Comparison of ENCODE assay signal across 1 cellular context in the genomic region with DNA sequence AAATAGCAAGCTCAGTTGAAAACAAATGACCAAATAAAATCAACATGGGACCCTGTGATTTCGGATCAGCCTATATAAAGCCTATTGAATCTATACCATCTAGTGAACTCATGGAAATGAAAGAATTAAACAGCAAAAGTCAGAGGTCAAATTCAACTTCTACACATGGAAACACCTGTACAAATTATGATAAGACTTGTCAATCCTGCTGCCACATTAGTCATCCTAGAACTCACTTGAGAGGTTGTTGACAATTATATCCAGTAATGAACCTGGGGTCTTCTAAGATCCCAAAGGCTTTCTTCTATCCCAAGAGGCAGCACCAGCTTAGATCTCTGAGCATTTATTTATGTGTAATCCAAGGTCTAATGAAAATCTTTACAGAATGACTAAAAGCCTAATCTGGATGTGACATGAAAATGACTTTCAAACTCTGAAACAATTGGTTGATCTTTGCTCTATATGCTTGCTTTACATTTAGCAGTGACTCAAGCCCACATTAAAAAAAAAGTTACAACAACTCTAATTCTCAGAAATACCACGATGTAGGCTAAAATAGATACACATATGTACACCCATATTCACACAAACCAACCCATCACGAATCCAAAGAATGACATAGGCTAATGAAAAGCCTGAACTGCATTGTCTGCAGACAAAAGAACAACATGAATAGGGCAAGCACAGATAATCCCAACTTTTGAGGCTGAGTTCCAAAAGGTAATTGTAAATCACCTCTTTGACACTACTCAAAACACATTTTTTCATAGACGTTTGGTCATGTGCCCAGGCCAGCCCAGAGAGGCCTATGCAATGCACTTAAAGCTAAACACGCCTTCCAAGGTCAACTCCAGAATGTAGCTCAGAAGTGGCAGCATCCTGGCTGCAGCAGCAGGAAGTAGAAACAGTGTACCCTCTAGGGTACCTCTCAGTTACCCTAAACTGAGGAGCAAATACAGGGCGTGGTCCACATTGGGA.
TF ChIP-seq lines count a peak whose summit lies in the region.

No MANE protein-coding gene starts in this region.

TF ChIP-seq in K562, 482 proteins besides CTCF, POLR2A, EP300 and RAD21 (continued from another document and continues in another):
- TF ChIP-seq, protein P1, sequence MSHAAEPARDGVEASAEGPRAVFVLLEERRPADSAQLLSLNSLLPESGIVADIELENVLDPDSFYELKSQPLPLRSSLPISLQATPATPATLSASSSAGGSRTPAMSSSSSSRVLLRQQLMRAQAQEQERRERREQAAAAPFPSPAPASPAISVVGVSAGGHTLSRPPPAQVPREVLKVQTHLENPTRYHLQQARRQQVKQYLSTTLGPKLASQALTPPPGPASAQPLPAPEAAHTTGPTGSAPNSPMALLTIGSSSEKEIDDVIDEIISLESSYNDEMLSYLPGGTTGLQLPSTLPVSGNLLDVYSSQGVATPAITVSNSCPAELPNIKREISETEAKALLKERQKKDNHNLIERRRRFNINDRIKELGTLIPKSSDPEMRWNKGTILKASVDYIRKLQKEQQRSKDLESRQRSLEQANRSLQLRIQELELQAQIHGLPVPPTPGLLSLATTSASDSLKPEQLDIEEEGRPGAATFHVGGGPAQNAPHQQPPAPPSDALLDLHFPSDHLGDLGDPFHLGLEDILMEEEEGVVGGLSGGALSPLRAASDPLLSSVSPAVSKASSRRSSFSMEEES (CRISPR knock-in tag; IDR thresholded peaks at IDR 0.05) = no peak
- TF ChIP-seq IRF1 (CRISPR knock-in tag; IDR thresholded peaks at IDR 0.05; ENCODE audit: borderline replicate concordance) (no peak), SRSF7 (optimal IDR thresholded peaks at IDR 0.05; ENCODE audit: low read depth, low read length) (no peak), GABPA (tag; conservative IDR thresholded peaks at IDR 0.05; ENCODE audit: low read depth) (no peak), BACH1 (tag; IDR thresholded peaks at IDR 0.05) (no peak), PTRF (tag; IDR thresholded peaks at IDR 0.05) (no peak), PHF20 (IDR thresholded peaks at IDR 0.05; ENCODE audit: partially characterized antibody) (no peak), NCOA1 (IDR thresholded peaks at IDR 0.05; ENCODE audit: low read depth) (no peak), TEAD4 (IDR thresholded peaks at IDR 0.05; ENCODE audit: low read length) (no peak), TEAD4 (CRISPR knock-in tag; IDR thresholded peaks at IDR 0.05; ENCODE audit: borderline replicate concordance) (no peak), ZNF696 (CRISPR knock-in tag; conservative IDR thresholded peaks at IDR 0.05) (no peak), ZNF41 (CRISPR knock-in tag; conservative IDR thresholded peaks at IDR 0.05) (no peak), ZBTB5 (IDR thresholded peaks at IDR 0.05) (no peak), CBX2 (IDR thresholded peaks at IDR 0.05; ENCODE audit: insufficient read depth, low read length, poor library complexity, severe bottlenecking) (no peak), SREBF1 (IDR thresholded peaks at IDR 0.05; ENCODE audit: borderline replicate concordance, low read depth, low read length) (no peak), EP400 (IDR thresholded peaks at IDR 0.05) (no peak), LCOR (CRISPR knock-in tag; IDR thresholded peaks at IDR 0.05) (0 out of 2 replicates have a peak, but pooled peaks have one; percentile 19), TAF7 (tag; IDR thresholded peaks at IDR 0.05) (no peak), HMBOX1 (IDR thresholded peaks at IDR 0.05) (no peak), TBL1XR1 (IDR thresholded peaks at IDR 0.05; ENCODE audit: low read length in 2 of 2) (no peak; a peak in 1 of 4 replicates), ILF3 (IDR thresholded peaks at IDR 0.05; ENCODE audit: borderline replicate concordance) (no peak), THRB (CRISPR knock-in tag; conservative IDR thresholded peaks at IDR 0.05) (no peak), NFIX (CRISPR knock-in tag; IDR thresholded peaks at IDR 0.05; ENCODE audit: low read depth) (no peak), CC2D1A (IDR thresholded peaks at IDR 0.05) (no peak), NFYB (IDR thresholded peaks at IDR 0.05; ENCODE audit: extremely low read depth, insufficient read length) (no peak), CBFA2T3 (IDR thresholded peaks at IDR 0.05) (peak; percentile 70), SOX6 (IDR thresholded peaks at IDR 0.05) (peak; percentile 80), TRIM28 (IDR thresholded peaks at IDR 0.05) (no peak), SNAPC5 (CRISPR knock-in tag; IDR thresholded peaks at IDR 0.05) (no peak), ZNF143 (CRISPR knock-in tag; IDR thresholded peaks at IDR 0.05) (no peak), CREB1 (IDR thresholded peaks at IDR 0.05) (no peak), CREB1 (CRISPR knock-in tag; IDR thresholded peaks at IDR 0.05) (0 out of 2 replicates have a peak, but pooled peaks have one; percentile 20), L3MBTL2 (IDR thresholded peaks at IDR 0.05) (no peak), CBX3 (IDR thresholded peaks at IDR 0.05; ENCODE audit: borderline replicate concordance in 1 of 2, low read length in 2 of 2) (no peak)
- TF ChIP-seq, protein P2, sequence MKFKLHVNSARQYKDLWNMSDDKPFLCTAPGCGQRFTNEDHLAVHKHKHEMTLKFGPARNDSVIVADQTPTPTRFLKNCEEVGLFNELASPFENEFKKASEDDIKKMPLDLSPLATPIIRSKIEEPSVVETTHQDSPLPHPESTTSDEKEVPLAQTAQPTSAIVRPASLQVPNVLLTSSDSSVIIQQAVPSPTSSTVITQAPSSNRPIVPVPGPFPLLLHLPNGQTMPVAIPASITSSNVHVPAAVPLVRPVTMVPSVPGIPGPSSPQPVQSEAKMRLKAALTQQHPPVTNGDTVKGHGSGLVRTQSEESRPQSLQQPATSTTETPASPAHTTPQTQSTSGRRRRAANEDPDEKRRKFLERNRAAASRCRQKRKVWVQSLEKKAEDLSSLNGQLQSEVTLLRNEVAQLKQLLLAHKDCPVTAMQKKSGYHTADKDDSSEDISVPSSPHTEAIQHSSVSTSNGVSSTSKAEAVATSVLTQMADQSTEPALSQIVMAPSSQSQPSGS (CRISPR knock-in tag; IDR thresholded peaks at IDR 0.05) = no peak
- TF ChIP-seq, protein P3, sequence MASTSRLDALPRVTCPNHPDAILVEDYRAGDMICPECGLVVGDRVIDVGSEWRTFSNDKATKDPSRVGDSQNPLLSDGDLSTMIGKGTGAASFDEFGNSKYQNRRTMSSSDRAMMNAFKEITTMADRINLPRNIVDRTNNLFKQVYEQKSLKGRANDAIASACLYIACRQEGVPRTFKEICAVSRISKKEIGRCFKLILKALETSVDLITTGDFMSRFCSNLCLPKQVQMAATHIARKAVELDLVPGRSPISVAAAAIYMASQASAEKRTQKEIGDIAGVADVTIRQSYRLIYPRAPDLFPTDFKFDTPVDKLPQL (IDR thresholded peaks at IDR 0.05; ENCODE audit: extremely low read depth, insufficient read length) = no peak
- TF ChIP-seq, protein P4, sequence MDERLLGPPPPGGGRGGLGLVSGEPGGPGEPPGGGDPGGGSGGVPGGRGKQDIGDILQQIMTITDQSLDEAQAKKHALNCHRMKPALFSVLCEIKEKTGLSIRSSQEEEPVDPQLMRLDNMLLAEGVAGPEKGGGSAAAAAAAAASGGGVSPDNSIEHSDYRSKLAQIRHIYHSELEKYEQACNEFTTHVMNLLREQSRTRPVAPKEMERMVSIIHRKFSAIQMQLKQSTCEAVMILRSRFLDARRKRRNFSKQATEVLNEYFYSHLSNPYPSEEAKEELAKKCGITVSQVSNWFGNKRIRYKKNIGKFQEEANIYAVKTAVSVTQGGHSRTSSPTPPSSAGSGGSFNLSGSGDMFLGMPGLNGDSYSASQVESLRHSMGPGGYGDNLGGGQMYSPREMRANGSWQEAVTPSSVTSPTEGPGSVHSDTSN (CRISPR knock-in tag; IDR thresholded peaks at IDR 0.05; ENCODE audit: low read depth) = no peak
- TF ChIP-seq, protein P4 (tag; conservative IDR thresholded peaks at IDR 0.05; ENCODE audit: low read depth) = peak; percentile 86
- TF ChIP-seq, protein P5, sequence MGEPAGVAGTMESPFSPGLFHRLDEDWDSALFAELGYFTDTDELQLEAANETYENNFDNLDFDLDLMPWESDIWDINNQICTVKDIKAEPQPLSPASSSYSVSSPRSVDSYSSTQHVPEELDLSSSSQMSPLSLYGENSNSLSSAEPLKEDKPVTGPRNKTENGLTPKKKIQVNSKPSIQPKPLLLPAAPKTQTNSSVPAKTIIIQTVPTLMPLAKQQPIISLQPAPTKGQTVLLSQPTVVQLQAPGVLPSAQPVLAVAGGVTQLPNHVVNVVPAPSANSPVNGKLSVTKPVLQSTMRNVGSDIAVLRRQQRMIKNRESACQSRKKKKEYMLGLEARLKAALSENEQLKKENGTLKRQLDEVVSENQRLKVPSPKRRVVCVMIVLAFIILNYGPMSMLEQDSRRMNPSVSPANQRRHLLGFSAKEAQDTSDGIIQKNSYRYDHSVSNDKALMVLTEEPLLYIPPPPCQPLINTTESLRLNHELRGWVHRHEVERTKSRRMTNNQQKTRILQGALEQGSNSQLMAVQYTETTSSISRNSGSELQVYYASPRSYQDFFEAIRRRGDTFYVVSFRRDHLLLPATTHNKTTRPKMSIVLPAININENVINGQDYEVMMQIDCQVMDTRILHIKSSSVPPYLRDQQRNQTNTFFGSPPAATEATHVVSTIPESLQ (CRISPR knock-in tag; IDR thresholded peaks at IDR 0.05) = no peak
- TF ChIP-seq, protein P6, sequence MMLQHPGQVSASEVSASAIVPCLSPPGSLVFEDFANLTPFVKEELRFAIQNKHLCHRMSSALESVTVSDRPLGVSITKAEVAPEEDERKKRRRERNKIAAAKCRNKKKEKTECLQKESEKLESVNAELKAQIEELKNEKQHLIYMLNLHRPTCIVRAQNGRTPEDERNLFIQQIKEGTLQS (IDR thresholded peaks at IDR 0.05) = peak; percentile 14; the same call in 1 of the 2 replicates
- TF ChIP-seq, protein P6 (CRISPR knock-in tag; conservative IDR thresholded peaks at IDR 0.05) = no peak
- TF ChIP-seq, protein P7, sequence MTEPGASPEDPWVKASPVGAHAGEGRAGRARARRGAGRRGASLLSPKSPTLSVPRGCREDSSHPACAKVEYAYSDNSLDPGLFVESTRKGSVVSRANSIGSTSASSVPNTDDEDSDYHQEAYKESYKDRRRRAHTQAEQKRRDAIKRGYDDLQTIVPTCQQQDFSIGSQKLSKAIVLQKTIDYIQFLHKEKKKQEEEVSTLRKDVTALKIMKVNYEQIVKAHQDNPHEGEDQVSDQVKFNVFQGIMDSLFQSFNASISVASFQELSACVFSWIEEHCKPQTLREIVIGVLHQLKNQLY (CRISPR knock-in tag; conservative IDR thresholded peaks at IDR 0.05) = no peak
- TF ChIP-seq, protein P8, sequence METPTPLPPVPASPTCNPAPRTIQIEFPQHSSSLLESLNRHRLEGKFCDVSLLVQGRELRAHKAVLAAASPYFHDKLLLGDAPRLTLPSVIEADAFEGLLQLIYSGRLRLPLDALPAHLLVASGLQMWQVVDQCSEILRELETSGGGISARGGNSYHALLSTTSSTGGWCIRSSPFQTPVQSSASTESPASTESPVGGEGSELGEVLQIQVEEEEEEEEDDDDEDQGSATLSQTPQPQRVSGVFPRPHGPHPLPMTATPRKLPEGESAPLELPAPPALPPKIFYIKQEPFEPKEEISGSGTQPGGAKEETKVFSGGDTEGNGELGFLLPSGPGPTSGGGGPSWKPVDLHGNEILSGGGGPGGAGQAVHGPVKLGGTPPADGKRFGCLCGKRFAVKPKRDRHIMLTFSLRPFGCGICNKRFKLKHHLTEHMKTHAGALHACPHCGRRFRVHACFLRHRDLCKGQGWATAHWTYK (CRISPR knock-in tag; IDR thresholded peaks at IDR 0.05) = no peak
